Comparison of ENCODE assay signal across 8 cellular contexts in genomic region chr19:41993612-41994483, GRCh38. TPM values are rescaled to one million over a fixed set of nuclear protein-coding genes. Genes with fewer than 3 reads are reported as not detected.
DNase-seq lines count a peak whose midpoint lies in the region; ATAC-seq and TF ChIP-seq lines count a peak whose summit lies in the region.

TSS of gene ATP1A3 (minus strand) at chr19:41994230. CDS start at chr19:41994076, 154 bp downstream.

- no peak for TF ChIP-seq CTCF in WTC11 (IDR thresholded peaks at IDR 0.05)

- intact Hi-C loops in left colon (cut with DNase I, micrococcal nuclease), result no loop called here

- H3K9me3 Mint-ChIP-seq in WTC11, result no peaks in the 10 kb centered on the region

- no peak within 1 kb of the TSS for H3K27ac Mint-ChIP-seq in WTC11

- H3K36me3 Mint-ChIP-seq in WTC11, result no peaks in the 10 kb centered on the region

- CTCF ChIA-PET in WTC11 (lab: Charles Lee), result interaction anchor here (1.2 to 2.3 kb wide), 3 partner anchors 14 to 121 kb away, joined by 3 to 7 read pairs (median 3); no protein-coding TSS in a partner anchor

- H3K27me3 Mint-ChIP-seq in WTC11 (ENCODE audit: low read depth), result peaks cover 45% of the 10 kb centered on the region

- H3K4me1 Mint-ChIP-seq in WTC11, result peaks cover 23% of the 10 kb centered on the region

- ATAC-seq in WTC11 (peak; percentile 63), left colon (peak; percentile 90), HG03571 (IDR thresholded peaks at IDR 0.05; ENCODE audit: unreplicated experiment) (no peak)

- POLR2A ChIA-PET in WTC11 (lab: Charles Lee), result interaction anchor here (1.2 kb wide), 1 partner anchor 35 kb away, joined by 3 read pairs; the partner anchor contains the start of gene RABAC1

- peak; percentile 69 for DNase-seq in NK-92 treated with Interleukin-12 subunit alpha and Interleukin-12 subunit beta, amount 100 ng/mL, for 24 hours (lab: John Stamatoyannopoulos, UW)
- no peak for DNase-seq in NK-92 (lab: John Stamatoyannopoulos, UW; ENCODE audit: unreplicated experiment)
- peak; percentile 74 for DNase-seq in NCI-H2171 treated with DMSO at 0.1 percent for 48 hours (lab: John Stamatoyannopoulos, UW)
- DNase-seq in WTC11 (ENCODE audit: low spot score), result peak; percentile 79
- peak; percentile 98 for DNase-seq in cerebellum (ENCODE audit: low spot score)
- DNase-seq in left colon, result peak in 1 of 2 donors; percentile 58
- peak; percentile 60 to 63 for DNase-seq in stimulated activated CD4-positive, alpha-beta T cell treated with anti-CD3 and anti-CD28 coated beads, Interleukin-4, amount 100 ng/mL, for 4 hours

- H3K4me3 Mint-ChIP-seq in WTC11, result peak within 1 kb of the TSS; percentile 76

TF ChIP-seq in WTC11, 78 proteins besides CTCF, POLR2A, EP300 and RAD21 (continues in another document):
- TF ChIP-seq NFYB (CRISPR knock-in tag; conservative IDR thresholded peaks at IDR 0.05; ENCODE audit: low read depth) (peak; percentile 57), FOXP1 (CRISPR knock-in tag; IDR thresholded peaks at IDR 0.05; ENCODE audit: borderline replicate concordance) (no peak), ZNF512 (CRISPR knock-in tag; IDR thresholded peaks at IDR 0.05; ENCODE audit: borderline replicate concordance) (no peak), AR (CRISPR knock-in tag; IDR thresholded peaks at IDR 0.05) (no peak), OVOL2 (CRISPR knock-in tag; IDR thresholded peaks at IDR 0.05; ENCODE audit: borderline replicate concordance) (no peak), SMAD3 (CRISPR knock-in tag; IDR thresholded peaks at IDR 0.05; ENCODE audit: borderline replicate concordance) (no peak), E2F1 (CRISPR knock-in tag; IDR thresholded peaks at IDR 0.05) (no peak), ATF6 (CRISPR knock-in tag; IDR thresholded peaks at IDR 0.05) (no peak), ARID4B (CRISPR knock-in tag; IDR thresholded peaks at IDR 0.05; ENCODE audit: borderline replicate concordance) (0 out of 2 replicates have a peak, but pooled peaks have one; percentile 18), ZNF232 (CRISPR knock-in tag; IDR thresholded peaks at IDR 0.05) (no peak), TP53 (CRISPR knock-in tag; IDR thresholded peaks at IDR 0.05) (no peak), ZNF423 (CRISPR knock-in tag; IDR thresholded peaks at IDR 0.05) (no peak), ESRRA (CRISPR knock-in tag; IDR thresholded peaks at IDR 0.05; ENCODE audit: borderline replicate concordance) (0 out of 2 replicates have a peak, but pooled peaks have one; percentile 75), CDX4 (CRISPR knock-in tag; IDR thresholded peaks at IDR 0.05; ENCODE audit: borderline replicate concordance) (no peak)

RNA-seq across cellular contexts. Expression of gene ATP1A3, which starts in this region (rescaled TPM):
- total RNA-seq in WTC11 (2021) (28.2 to 34.2 TPM (median 30.9 TPM) in 3 replicates), cerebellum (122 TPM), left colon (1 to 10 TPM; 1.2 to 1.6 TPM)

Comparison
In these comparisons a context has a peak if more than half of its experiments do, and no peak if none do; other contexts are left out.
1. RNA of gene ATP1A3 (total RNA-seq): 122 TPM in cerebellum (single experiment) and 28.2 to 34.2 TPM in WTC11; 1.2 to 1.6 TPM in left colon; every median in the first group is over 10 times any median in the second.